Comparison of ENCODE assay signal across 4 cellular contexts in the genomic region with DNA sequence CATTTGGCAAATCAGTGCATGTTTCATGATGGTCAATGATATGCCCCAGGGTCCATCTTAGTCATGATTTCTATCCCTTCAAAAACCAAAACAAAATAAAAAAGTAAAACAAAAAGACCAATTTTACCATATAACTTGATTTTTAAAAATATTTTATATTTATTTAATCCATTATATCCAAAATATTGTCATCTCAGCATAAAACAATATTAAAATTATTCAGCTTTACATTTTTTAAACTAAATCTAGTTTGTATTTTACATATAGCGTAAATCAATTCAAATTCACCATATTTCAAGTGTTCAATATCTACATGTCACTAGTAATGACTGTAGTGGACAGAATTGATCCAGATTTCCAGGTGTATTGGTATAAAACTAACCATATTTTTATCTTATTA.
DNase-seq lines count a peak whose midpoint lies in the region; ATAC-seq, FAIRE-seq and TF ChIP-seq lines count a peak whose summit lies in the region.
"Not testable (repeated sequence)": the region's sequence is repeated elsewhere in the genome, so short reads cannot be mapped to it uniquely, and the experiment has no call there.

No MANE protein-coding gene starts in this region.

- H3K18ac ChIP-seq in IMR-90 (ENCODE audit: low read depth, low read length), result not testable (repeated sequence)

- not testable (repeated sequence) for TF ChIP-seq RAD21 in A549 (conservative IDR thresholded peaks at IDR 0.05 in 1 of 2, IDR thresholded peaks at IDR 0.05 in 1 of 2); IMR-90 (IDR thresholded peaks at IDR 0.05; ENCODE audit: low read length); K562 (CRISPR knock-in tag; conservative IDR thresholded peaks at IDR 0.05 in 1 of 2, IDR thresholded peaks at IDR 0.05 in 1 of 2); HepG2 (CRISPR knock-in tag; IDR thresholded peaks at IDR 0.05)

- not testable (repeated sequence) for H3K79me1 ChIP-seq in IMR-90 (ENCODE audit: low read depth in 1 of 2, low read length in 2 of 2)

- H3K27me3 ChIP-seq in IMR-90 (ENCODE audit: control insufficient read depth, insufficient read depth, low read length); K562 (ENCODE audit: control insufficient read depth in 2 of 2, insufficient read depth in 2 of 2, low read length in 2 of 2); HepG2 (ENCODE audit: control insufficient read depth in 1 of 2, insufficient read depth in 2 of 2, low read length in 2 of 2): not testable (repeated sequence)

- H3K4me1 ChIP-seq in A549; IMR-90 (ENCODE audit: control insufficient read depth, insufficient read depth, low read length); K562 (replicated peaks in 1 of 2; ENCODE audit: control insufficient read depth in 2 of 2, insufficient read depth in 2 of 2, low read length in 2 of 2); HepG2 (ENCODE audit: insufficient read depth, low read length): not testable (repeated sequence)

- H2BK20ac ChIP-seq in IMR-90 (ENCODE audit: low read depth, low read length), result not testable (repeated sequence)

- not testable (repeated sequence) for H3K9me3 ChIP-seq in A549; IMR-90 (ENCODE audit: control insufficient read depth, insufficient read depth, low read length); K562 (replicated peaks; ENCODE audit: control insufficient read depth, insufficient read depth, low read depth, low read length); HepG2 (ENCODE audit: low read length)

- TF ChIP-seq EP300 in A549 (IDR thresholded peaks at IDR 0.05); K562 (IDR thresholded peaks at IDR 0.05; ENCODE audit: low read length); HepG2 (IDR thresholded peaks at IDR 0.05; ENCODE audit: low read depth in 2 of 2, low read length in 2 of 2); HepG2 (CRISPR knock-in tag; IDR thresholded peaks at IDR 0.05; ENCODE audit: borderline replicate concordance): not testable (repeated sequence)

- not testable (repeated sequence) for H3K36me3 ChIP-seq in IMR-90 (ENCODE audit: control insufficient read depth, insufficient read depth, low read length); K562 (ENCODE audit: control insufficient read depth, insufficient read depth, low read length); HepG2 (replicated peaks in 1 of 2; ENCODE audit: control insufficient read depth in 1 of 2, insufficient read depth in 2 of 2, low read length in 2 of 2)

- not testable (repeated sequence) for ATAC-seq in A549; IMR-90 (ENCODE audit: low read depth); K562; HepG2

- BruUV-seq in IMR-90 (replicated peaks; lab: Mats Ljungman, UMichigan); K562 (replicated peaks; lab: Mats Ljungman, UMichigan); HepG2 (replicated peaks; lab: Mats Ljungman, UMichigan): not testable (repeated sequence)

- H2AK5ac ChIP-seq in IMR-90 (ENCODE audit: low read depth, low read length), result not testable (repeated sequence)

- TF ChIP-seq POLR2A in A549 (IDR thresholded peaks at IDR 0.05; ENCODE audit: low read length); IMR-90 (IDR thresholded peaks at IDR 0.05; ENCODE audit: low read depth, low read length); K562 (conservative IDR thresholded peaks at IDR 0.05); HepG2 (IDR thresholded peaks at IDR 0.05; ENCODE audit: insufficient read depth in 1 of 2, low read depth in 2 of 2, low read length in 2 of 2): not testable (repeated sequence)

- not testable (repeated sequence) for H3K79me2 ChIP-seq in K562 (ENCODE audit: control insufficient read depth, insufficient read depth, low read length); HepG2 (ENCODE audit: insufficient read depth, low read length)

- not testable (repeated sequence) for H4K20me1 ChIP-seq in IMR-90 (ENCODE audit: insufficient read depth, low read length); K562 (replicated peaks; ENCODE audit: control insufficient read depth, insufficient read depth, low read length); HepG2 (ENCODE audit: insufficient read depth, low read length)

- H3K4me3 ChIP-seq in A549; IMR-90 (ENCODE audit: insufficient read depth, low read depth, low read length); K562; HepG2 (replicated peaks in 1 of 3; ENCODE audit: insufficient read depth in 1 of 3, low read depth in 2 of 3, low read length in 3 of 3): not testable (repeated sequence)

- not testable (repeated sequence) for H2BK120ac ChIP-seq in IMR-90 (ENCODE audit: low read depth, low read length)

- not testable (repeated sequence) for H3K4me2 ChIP-seq in A549; IMR-90 (ENCODE audit: low read depth, low read length); K562 (ENCODE audit: insufficient read depth, low read length); HepG2 (ENCODE audit: low read depth, low read length)

- H4K91ac ChIP-seq in IMR-90 (ENCODE audit: insufficient read depth, low read depth, low read length), result not testable (repeated sequence)

- not testable (repeated sequence) for TF ChIP-seq CTCF in A549 (IDR thresholded peaks at IDR 0.05); IMR-90 (conservative IDR thresholded peaks at IDR 0.05; ENCODE audit: low read depth, low read length); K562 (IDR thresholded peaks at IDR 0.05 in 2 of 3, conservative IDR thresholded peaks at IDR 0.05 in 1 of 3; ENCODE audit: insufficient read depth in 2 of 3, low read depth in 1 of 3, low read length in 3 of 3); HepG2 (CRISPR knock-in tag; IDR thresholded peaks at IDR 0.05)

- H4K5ac ChIP-seq in IMR-90 (ENCODE audit: low read depth, low read length), result not testable (repeated sequence)

- not testable (repeated sequence) for H3K9ac ChIP-seq in IMR-90 (ENCODE audit: low read depth, low read length); K562 (ENCODE audit: insufficient read depth in 1 of 2, low read depth in 2 of 2, low read length in 2 of 2); HepG2 (ENCODE audit: insufficient read depth, low read depth, low read length)

- not testable (repeated sequence) for H3K9me1 ChIP-seq in IMR-90 (ENCODE audit: insufficient read depth, low read length); K562 (ENCODE audit: control insufficient read depth, insufficient read depth, low read length)

- in situ Hi-C loops in IMR-90 (cut with MboI; ENCODE audit: low sequenced_read_pairs); K562 (cut with MboI); HepG2 (cut with HindIII; ENCODE audit: extremely low pct_ligation_motif_present, low pct_unique_long_range_greater_than_20kb): not testable (repeated sequence)

- dilution Hi-C loops in IMR-90 (cut with HindIII; ENCODE audit: low sequenced_read_pairs, unreplicated experiment), result not testable (repeated sequence)

- H3K27ac ChIP-seq in A549; IMR-90 (ENCODE audit: insufficient read depth, low read length); K562 (ENCODE audit: extremely low read depth, low read depth, low read length); HepG2 (ENCODE audit: extremely low read length, insufficient read depth, low read length): not testable (repeated sequence)

- H3K14ac ChIP-seq in IMR-90 (replicated peaks; ENCODE audit: low read depth, low read length), result not testable (repeated sequence)

- not testable (repeated sequence) for H2BK15ac ChIP-seq in IMR-90 (ENCODE audit: low read depth, low read length)

- DNase-seq in A549 (ENCODE audit: low read depth in 1 of 2, low spot score in 1 of 2); IMR-90; K562 (ENCODE audit: extremely low read depth in 1 of 4, low spot score in 3 of 4); HepG2 (ENCODE audit: low spot score): not testable (repeated sequence)

- H2BK5ac ChIP-seq in IMR-90 (ENCODE audit: low read depth, low read length, poor library complexity, severe bottlenecking), result not testable (repeated sequence)

- H2AK9ac ChIP-seq in IMR-90 (replicated peaks; ENCODE audit: low read depth, low read length, poor library complexity), result not testable (repeated sequence)

- H4K8ac ChIP-seq in IMR-90 (ENCODE audit: low read depth in 2 of 2, low read length in 2 of 2), result not testable (repeated sequence)

- H3K56ac ChIP-seq in IMR-90 (ENCODE audit: extremely low read depth, insufficient read depth, low read length), result not testable (repeated sequence)

- H3K4ac ChIP-seq in IMR-90 (ENCODE audit: low read depth, low read length), result not testable (repeated sequence)

- 65% methylated on average over 1 of the region's 1 CpG for WGBS in A549 (ENCODE audit: missing lambda C conversion rate)
- WGBS in IMR-90 (ENCODE audit: extremely low coverage in 2 of 2, insufficient read length in 1 of 2), 2 experiments, result no CpG with 5 or more reads among the region's 1 CpG
- 100% methylated on average over 1 of the region's 1 CpG for WGBS in K562 (ENCODE audit: insufficient coverage, low coverage, missing lambda C conversion rate)
- WGBS in HepG2 (ENCODE audit: low lambda C conversion rate), result 98% methylated on average over 1 of the region's 1 CpG

- CTCF ChIA-PET in A549 (lab: Yijun Ruan, JAX); IMR-90 (lab: Yijun Ruan, JAX); K562 (lab: Yijun Ruan, JAX; ENCODE audit: low intra/inter-chr PET ratio); HepG2 (lab: Yijun Ruan, JAX; ENCODE audit: low intra/inter-chr PET ratio, low total read pairs): not testable (repeated sequence)

- POLR2A ChIA-PET in A549 (lab: Yijun Ruan, JAX); IMR-90 (lab: Charles Lee; ENCODE audit: unreplicated experiment); K562 (lab: Yijun Ruan, JAX); HepG2 (lab: Yijun Ruan, JAX): not testable (repeated sequence)

- FAIRE-seq in A549 (lab: Jason Lieb, UNC); K562 (lab: Jason Lieb, UNC); HepG2 (lab: Jason Lieb, UNC): not testable (repeated sequence)

- intact Hi-C loops in IMR-90 (cut with micrococcal nuclease); K562 (cut with micrococcal nuclease); HepG2 (cut with micrococcal nuclease; ENCODE audit: unreplicated experiment): not testable (repeated sequence)

- H3K23ac ChIP-seq in IMR-90 (ENCODE audit: low read depth, low read length), result not testable (repeated sequence)

- H2AFZ ChIP-seq in IMR-90 (replicated peaks; ENCODE audit: low read length, poor library complexity); K562 (ENCODE audit: low read depth, low read length); HepG2 (ENCODE audit: low read length): not testable (repeated sequence)
